ENCODE assay signal across 1 cellular context in genomic region chr3:127908202-127908601, GRCh38.
A peak's percentile ranks its signal among the peaks of the same experiment; 100 is the strongest.
TF ChIP-seq lines count a peak whose summit lies in the region.

No MANE protein-coding gene starts in this region.

TF ChIP-seq in K562, 482 proteins besides CTCF, POLR2A, EP300 and RAD21 (continued from another document):
- no peak for TF ChIP-seq PREB (CRISPR knock-in tag; IDR thresholded peaks at IDR 0.05)
- TF ChIP-seq MEIS2 (IDR thresholded peaks at IDR 0.05; ENCODE audit: partially characterized antibody), result no peak
- TF ChIP-seq ZNF3 (CRISPR knock-in tag; IDR thresholded peaks at IDR 0.05), result no peak
- TF ChIP-seq, protein P1, sequence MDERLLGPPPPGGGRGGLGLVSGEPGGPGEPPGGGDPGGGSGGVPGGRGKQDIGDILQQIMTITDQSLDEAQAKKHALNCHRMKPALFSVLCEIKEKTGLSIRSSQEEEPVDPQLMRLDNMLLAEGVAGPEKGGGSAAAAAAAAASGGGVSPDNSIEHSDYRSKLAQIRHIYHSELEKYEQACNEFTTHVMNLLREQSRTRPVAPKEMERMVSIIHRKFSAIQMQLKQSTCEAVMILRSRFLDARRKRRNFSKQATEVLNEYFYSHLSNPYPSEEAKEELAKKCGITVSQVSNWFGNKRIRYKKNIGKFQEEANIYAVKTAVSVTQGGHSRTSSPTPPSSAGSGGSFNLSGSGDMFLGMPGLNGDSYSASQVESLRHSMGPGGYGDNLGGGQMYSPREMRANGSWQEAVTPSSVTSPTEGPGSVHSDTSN (CRISPR knock-in tag; IDR thresholded peaks at IDR 0.05; ENCODE audit: low read depth), result no peak
- TF ChIP-seq, protein P1 (tag; conservative IDR thresholded peaks at IDR 0.05; ENCODE audit: low read depth), result no peak
- TF ChIP-seq, protein P2, sequence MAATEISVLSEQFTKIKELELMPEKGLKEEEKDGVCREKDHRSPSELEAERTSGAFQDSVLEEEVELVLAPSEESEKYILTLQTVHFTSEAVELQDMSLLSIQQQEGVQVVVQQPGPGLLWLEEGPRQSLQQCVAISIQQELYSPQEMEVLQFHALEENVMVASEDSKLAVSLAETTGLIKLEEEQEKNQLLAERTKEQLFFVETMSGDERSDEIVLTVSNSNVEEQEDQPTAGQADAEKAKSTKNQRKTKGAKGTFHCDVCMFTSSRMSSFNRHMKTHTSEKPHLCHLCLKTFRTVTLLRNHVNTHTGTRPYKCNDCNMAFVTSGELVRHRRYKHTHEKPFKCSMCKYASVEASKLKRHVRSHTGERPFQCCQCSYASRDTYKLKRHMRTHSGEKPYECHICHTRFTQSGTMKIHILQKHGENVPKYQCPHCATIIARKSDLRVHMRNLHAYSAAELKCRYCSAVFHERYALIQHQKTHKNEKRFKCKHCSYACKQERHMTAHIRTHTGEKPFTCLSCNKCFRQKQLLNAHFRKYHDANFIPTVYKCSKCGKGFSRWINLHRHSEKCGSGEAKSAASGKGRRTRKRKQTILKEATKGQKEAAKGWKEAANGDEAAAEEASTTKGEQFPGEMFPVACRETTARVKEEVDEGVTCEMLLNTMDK (IDR thresholded peaks at IDR 0.05; ENCODE audit: borderline replicate concordance, insufficient read depth, low read depth, low read length, poor library complexity, severe bottlenecking), result no peak
- peak; percentile 94 for TF ChIP-seq SPI1 (IDR thresholded peaks at IDR 0.05; ENCODE audit: borderline replicate concordance, low read depth, low read length)
- peak; percentile 77 for TF ChIP-seq USF2 (CRISPR knock-in tag; IDR thresholded peaks at IDR 0.05)
- no peak for TF ChIP-seq ZNF780A (CRISPR knock-in tag; IDR thresholded peaks at IDR 0.05)
